Comparison of ENCODE assay signal across 8 cellular contexts in the genomic region with DNA sequence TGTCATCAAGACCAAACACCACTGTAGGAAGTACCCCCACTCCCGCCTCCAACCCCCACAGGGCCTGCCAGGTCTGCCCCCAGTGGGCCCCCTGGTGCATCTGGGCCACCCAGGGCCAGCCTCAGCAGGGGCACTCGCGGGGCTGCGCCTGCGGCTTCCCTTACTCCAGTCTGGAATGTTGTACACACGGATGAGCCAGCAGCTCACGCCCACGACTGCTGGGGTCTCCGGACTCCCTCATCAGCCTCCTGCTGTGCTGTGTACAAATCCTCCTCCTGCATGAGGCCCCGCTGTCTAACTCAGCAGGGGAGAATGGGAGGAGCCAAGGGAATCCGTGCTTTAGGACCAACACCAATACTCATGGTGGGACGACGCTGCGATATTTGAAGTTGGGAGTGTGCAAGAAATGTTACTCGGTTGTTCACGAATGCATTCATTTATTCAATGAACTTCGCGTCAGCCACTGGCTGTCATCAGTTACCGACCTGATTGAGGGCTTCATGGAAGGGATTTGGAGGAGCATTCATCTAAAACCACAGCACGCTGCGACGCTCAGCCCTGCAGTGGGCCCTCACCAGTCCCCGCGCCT. TPM values are rescaled to one million over a fixed set of nuclear protein-coding genes. Genes with fewer than 3 reads are reported as not detected.
DNase-seq lines count a peak whose midpoint lies in the region; ATAC-seq and TF ChIP-seq lines count a peak whose summit lies in the region.

No MANE protein-coding gene starts in this region.

- peaks cover 15% of the 10 kb centered on the region for H3K36me3 Mint-ChIP-seq in T-cell
- peaks cover 31% of the 10 kb centered on the region for H3K36me3 Mint-ChIP-seq in nephron (ENCODE audit: low read depth)

- TF ChIP-seq RAD21 in Ishikawa (IDR thresholded peaks at IDR 0.05; ENCODE audit: low read depth), result no peak

- peak overlapping the region; percentile 72 to 94 (median 84) for H3K4me3 ChIP-seq in esophagus muscularis mucosa

- TF ChIP-seq EP300 in Ishikawa (IDR thresholded peaks at IDR 0.05; ENCODE audit: borderline replicate concordance), result peak; percentile 52; the same call in 1 of the 2 replicates
- TF ChIP-seq EP300 in esophagus muscularis mucosa (IDR thresholded peaks at IDR 0.05), result no peak

- WGBS in esophagus muscularis mucosa, result no CpG with 5 or more reads among the region's 24 CpGs

- intact Hi-C loops in esophagus muscularis mucosa (cut with DNase I), result no loop called here

- H3K4me1 Mint-ChIP-seq in T-cell (peaks cover 45 to 49% (median 46%) of the 10 kb centered on the region in 3 donors), nephron (peaks cover 48% of the 10 kb centered on the region)

- H3K9me3 Mint-ChIP-seq in T-cell (peaks cover 0 to 6% (median 0%) of the 10 kb centered on the region in 3 donors), nephron (peaks cover 12% of the 10 kb centered on the region)

- ATAC-seq in GM21515 (IDR thresholded peaks at IDR 0.05; ENCODE audit: unreplicated experiment) (peak; percentile 18), T-cell (replicated peaks in 1 of 4) (peak in 1 of 4 experiments; percentile 5)

- TF ChIP-seq CTCF in esophagus muscularis mucosa (IDR thresholded peaks at IDR 0.05) (no peak), nephron (IDR thresholded peaks at IDR 0.05; ENCODE audit: unreplicated experiment in 3 of 3) (no peak)

- H3K4me3 Mint-ChIP-seq in T-cell (peak overlapping the region; percentile 88), nephron (peak overlapping the region; percentile 90 to 99 (median 94))

- peaks cover 0 to 6% (median 4%) of the 10 kb centered on the region in 4 donors for H3K36me3 ChIP-seq in esophagus muscularis mucosa

- DNase-seq in EL (peak; percentile 81), T-cell (peak in 6 of 34 experiments; percentile 10 to 35 (median 32)), esophagus muscularis mucosa (ENCODE audit: extremely low spot score) (no peak), islet precursor cell (no peak), DMS79 (lab: John Stamatoyannopoulos, UW) (no peak)

- CTCF ChIA-PET in T-cell (lab: Charles Lee), result no interaction called here

- H3K4me1 ChIP-seq in esophagus muscularis mucosa, result peaks cover 24 to 43% (median 33%) of the 10 kb centered on the region in 4 donors

- peaks cover 0 to 10% (median 0%) of the 10 kb centered on the region in 4 donors for H3K9me3 ChIP-seq in esophagus muscularis mucosa

- no peaks in the 10 kb centered on the region for H3K27me3 ChIP-seq in esophagus muscularis mucosa

- H3K27ac Mint-ChIP-seq in T-cell (peak overlapping the region; percentile 86 to 94), nephron (peak overlapping the region; percentile 99 to 100 (median 100))

- TF ChIP-seq POLR2A in esophagus muscularis mucosa (IDR thresholded peaks at IDR 0.05; ENCODE audit: low read depth), result no peak

- POLR2A ChIA-PET in T-cell (lab: Charles Lee), result no interaction called here

- peak overlapping the region; percentile 84 to 96 (median 86) for H3K27ac ChIP-seq in esophagus muscularis mucosa (replicated peaks in 1 of 4)

- no peaks in the 10 kb centered on the region for H3K27me3 Mint-ChIP-seq in T-cell
- H3K27me3 Mint-ChIP-seq in nephron (ENCODE audit: low read depth), result no peaks in the 10 kb centered on the region

TF ChIP-seq in Ishikawa, 13 proteins besides CTCF, POLR2A, EP300 and RAD21:
- TF ChIP-seq, protein P1, sequence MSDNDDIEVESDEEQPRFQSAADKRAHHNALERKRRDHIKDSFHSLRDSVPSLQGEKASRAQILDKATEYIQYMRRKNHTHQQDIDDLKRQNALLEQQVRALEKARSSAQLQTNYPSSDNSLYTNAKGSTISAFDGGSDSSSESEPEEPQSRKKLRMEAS (IDR thresholded peaks at IDR 0.05), result no peak
- TF ChIP-seq TAF1 (IDR thresholded peaks at IDR 0.05; ENCODE audit: low read depth), result no peak
- peak; percentile 76 for TF ChIP-seq EGR1 (IDR thresholded peaks at IDR 0.05)
- TF ChIP-seq CEBPB (IDR thresholded peaks at IDR 0.05), result no peak
- TF ChIP-seq, protein P2, sequence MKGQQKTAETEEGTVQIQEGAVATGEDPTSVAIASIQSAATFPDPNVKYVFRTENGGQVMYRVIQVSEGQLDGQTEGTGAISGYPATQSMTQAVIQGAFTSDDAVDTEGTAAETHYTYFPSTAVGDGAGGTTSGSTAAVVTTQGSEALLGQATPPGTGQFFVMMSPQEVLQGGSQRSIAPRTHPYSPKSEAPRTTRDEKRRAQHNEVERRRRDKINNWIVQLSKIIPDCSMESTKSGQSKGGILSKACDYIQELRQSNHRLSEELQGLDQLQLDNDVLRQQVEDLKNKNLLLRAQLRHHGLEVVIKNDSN (IDR thresholded peaks at IDR 0.05), result no peak
- no peak for TF ChIP-seq FOXM1 (IDR thresholded peaks at IDR 0.05; ENCODE audit: borderline replicate concordance, low read depth)
- no peak for TF ChIP-seq TCF12 (IDR thresholded peaks at IDR 0.05; ENCODE audit: low read depth)
- TF ChIP-seq, protein P3, sequence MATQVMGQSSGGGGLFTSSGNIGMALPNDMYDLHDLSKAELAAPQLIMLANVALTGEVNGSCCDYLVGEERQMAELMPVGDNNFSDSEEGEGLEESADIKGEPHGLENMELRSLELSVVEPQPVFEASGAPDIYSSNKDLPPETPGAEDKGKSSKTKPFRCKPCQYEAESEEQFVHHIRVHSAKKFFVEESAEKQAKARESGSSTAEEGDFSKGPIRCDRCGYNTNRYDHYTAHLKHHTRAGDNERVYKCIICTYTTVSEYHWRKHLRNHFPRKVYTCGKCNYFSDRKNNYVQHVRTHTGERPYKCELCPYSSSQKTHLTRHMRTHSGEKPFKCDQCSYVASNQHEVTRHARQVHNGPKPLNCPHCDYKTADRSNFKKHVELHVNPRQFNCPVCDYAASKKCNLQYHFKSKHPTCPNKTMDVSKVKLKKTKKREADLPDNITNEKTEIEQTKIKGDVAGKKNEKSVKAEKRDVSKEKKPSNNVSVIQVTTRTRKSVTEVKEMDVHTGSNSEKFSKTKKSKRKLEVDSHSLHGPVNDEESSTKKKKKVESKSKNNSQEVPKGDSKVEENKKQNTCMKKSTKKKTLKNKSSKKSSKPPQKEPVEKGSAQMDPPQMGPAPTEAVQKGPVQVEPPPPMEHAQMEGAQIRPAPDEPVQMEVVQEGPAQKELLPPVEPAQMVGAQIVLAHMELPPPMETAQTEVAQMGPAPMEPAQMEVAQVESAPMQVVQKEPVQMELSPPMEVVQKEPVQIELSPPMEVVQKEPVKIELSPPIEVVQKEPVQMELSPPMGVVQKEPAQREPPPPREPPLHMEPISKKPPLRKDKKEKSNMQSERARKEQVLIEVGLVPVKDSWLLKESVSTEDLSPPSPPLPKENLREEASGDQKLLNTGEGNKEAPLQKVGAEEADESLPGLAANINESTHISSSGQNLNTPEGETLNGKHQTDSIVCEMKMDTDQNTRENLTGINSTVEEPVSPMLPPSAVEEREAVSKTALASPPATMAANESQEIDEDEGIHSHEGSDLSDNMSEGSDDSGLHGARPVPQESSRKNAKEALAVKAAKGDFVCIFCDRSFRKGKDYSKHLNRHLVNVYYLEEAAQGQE (IDR thresholded peaks at IDR 0.05; ENCODE audit: low read depth), result no peak
- 0 out of 2 replicates have a peak, but pooled peaks have one; percentile 7 for TF ChIP-seq YY1 (IDR thresholded peaks at IDR 0.05; ENCODE audit: low read depth)
- TF ChIP-seq TEAD4 (IDR thresholded peaks at IDR 0.05), result peak; percentile 48
- TF ChIP-seq NFIC (IDR thresholded peaks at IDR 0.05), result peak; percentile 60
- TF ChIP-seq ZBTB7A (IDR thresholded peaks at IDR 0.05; ENCODE audit: low read depth), result peak; percentile 59; the same call in 1 of the 2 replicates
- no peak for TF ChIP-seq CREB1 (IDR thresholded peaks at IDR 0.05; ENCODE audit: low read depth)

RNA-seq across cellular contexts. Expression of a gene that starts 0.7 kb away (rescaled TPM):
- total RNA-seq in T-cell (10 to 100 TPM; 28.6 to 44.1 (median 42.3) TPM), esophagus muscularis mucosa (10 to 100 TPM; 19.9 to 42.1 (median 33.9) TPM)
